In genomic region chr3:106029941-106030619, GRCh38 we compare ENCODE assay signal across 11 cellular contexts.
DNase-seq lines count a peak whose midpoint lies in the region; ATAC-seq, FAIRE-seq and TF ChIP-seq lines count a peak whose summit lies in the region.
"Had no signal": no experiment of that assay in that cellular context is flagged by ENCODE, and none has a peak within 500 bp of the region (broad histone marks: within the 10 kb centered on the region; RNA-seq: fewer than 3 reads in every experiment).

No MANE protein-coding gene starts in this region.

- TF ChIP-seq EP300 in K562 (IDR thresholded peaks at IDR 0.05; ENCODE audit: low read length): no peak

- no peak for TF ChIP-seq POLR2A in K562 (conservative IDR thresholded peaks at IDR 0.05)

- H3K79me2 ChIP-seq in ACC112 (ENCODE audit: control insufficient read depth, insufficient read depth, low read length, unreplicated experiment) (no peaks in the 10 kb centered on the region), K562 (ENCODE audit: control insufficient read depth, insufficient read depth, low read length) (no peaks in the 10 kb centered on the region)

- H3K4me1 ChIP-seq in ACC112 (ENCODE audit: control insufficient read depth, insufficient read depth, low read length, unreplicated experiment) (peaks cover 19% of the 10 kb centered on the region), K562 (replicated peaks in 1 of 2; ENCODE audit: control insufficient read depth in 2 of 2, insufficient read depth in 2 of 2, low read length in 2 of 2) (no peaks in the 10 kb centered on the region), foreskin keratinocyte (peaks cover 22% of the 10 kb centered on the region)

- POLR2A ChIA-PET in K562 (lab: Yijun Ruan, JAX): no interaction called here

- intact Hi-C loops in K562 (cut with micrococcal nuclease): no loop called here

- CTCF ChIA-PET in K562 (lab: Yijun Ruan, JAX; ENCODE audit: low intra/inter-chr PET ratio): no interaction called here

- TF ChIP-seq CTCF in K562 (IDR thresholded peaks at IDR 0.05 in 2 of 3, conservative IDR thresholded peaks at IDR 0.05 in 1 of 3; ENCODE audit: insufficient read depth in 2 of 3, low read depth in 1 of 3, low read length in 3 of 3): no peak
- no peak for TF ChIP-seq CTCF in foreskin keratinocyte (conservative IDR thresholded peaks at IDR 0.05)

- no peak overlapping the region for H3K4me2 ChIP-seq in K562 (ENCODE audit: insufficient read depth, low read length)

- DNase-seq in NCI-H460 (ENCODE audit: extremely low read depth, low read depth): peak; percentile 6
- DNase-seq in K562 (ENCODE audit: extremely low read depth in 1 of 4, low spot score in 3 of 4): no peak
- peak in 1 of 2 donors; percentile 40 for DNase-seq in foreskin keratinocyte
- DNase-seq in midbrain (lab: John Stamatoyannopoulos, UW): no peak
- no peak for DNase-seq in left lobe of liver (ENCODE audit: low spot score)
- DNase-seq in HUDEP-2 (lab: John Stamatoyannopoulos, UW; ENCODE audit: unreplicated experiment in 76 of 76): no peak
- DNase-seq: CD8-positive, alpha-beta memory T cell; Right ventricle myocardium superior had no signal

- no peak overlapping the region; the same call in 1 of the 2 replicates for H3K4me3 ChIP-seq in ACC112 (ENCODE audit: low read depth, low read length)
- H3K4me3 ChIP-seq in K562: no peak overlapping the region

- H3K27me3 ChIP-seq in ACC112 (ENCODE audit: insufficient read depth, low read length) (no peaks in the 10 kb centered on the region), K562 (ENCODE audit: control insufficient read depth in 2 of 2, insufficient read depth in 2 of 2, low read length in 2 of 2) (no peaks in the 10 kb centered on the region), foreskin keratinocyte (no peaks in the 10 kb centered on the region)

- no peaks in the 10 kb centered on the region for H4K20me1 ChIP-seq in K562 (replicated peaks; ENCODE audit: control insufficient read depth, insufficient read depth, low read length)

- H2AFZ ChIP-seq in ACC112 (ENCODE audit: low read length, unreplicated experiment) (no peak overlapping the region), K562 (ENCODE audit: low read depth, low read length) (no peak overlapping the region)

- WGBS in K562 (ENCODE audit: insufficient coverage, low coverage, missing lambda C conversion rate): 44% methylated on average over 4 of the region's 4 CpGs

- ATAC-seq in K562 (no peak), foreskin keratinocyte (peak; percentile 48), HG02870 (IDR thresholded peaks at IDR 0.05; ENCODE audit: unreplicated experiment) (no peak), left lobe of liver (no peak)

- TF ChIP-seq RAD21 in K562 (CRISPR knock-in tag; conservative IDR thresholded peaks at IDR 0.05 in 1 of 2, IDR thresholded peaks at IDR 0.05 in 1 of 2): no peak

- H3K27ac ChIP-seq in ACC112 (ENCODE audit: low read depth, low read length) (peak overlapping the region; percentile 74), K562 (ENCODE audit: extremely low read depth, low read depth, low read length) (no peak overlapping the region), foreskin keratinocyte (peak overlapping the region; percentile 32)

- FAIRE-seq in K562 (lab: Jason Lieb, UNC): no peak
- FAIRE-seq: H1 had no signal

- H3K9ac ChIP-seq in K562 (ENCODE audit: insufficient read depth in 1 of 2, low read depth in 2 of 2, low read length in 2 of 2): no peak overlapping the region

- H3K9me1 ChIP-seq in K562 (ENCODE audit: control insufficient read depth, insufficient read depth, low read length): no peaks in the 10 kb centered on the region

- in situ Hi-C loops in K562 (cut with MboI): no loop called here

- H3K36me3 ChIP-seq in ACC112 (ENCODE audit: insufficient read depth, low read length) (no peaks in the 10 kb centered on the region), K562 (ENCODE audit: control insufficient read depth, insufficient read depth, low read length) (no peaks in the 10 kb centered on the region)

- no TSS peak for BruUV-seq in K562 (replicated peaks; lab: Mats Ljungman, UMichigan)

- H3K9me3 ChIP-seq in K562 (replicated peaks; ENCODE audit: control insufficient read depth, insufficient read depth, low read depth, low read length): no peaks in the 10 kb centered on the region

TF ChIP-seq in K562, 482 proteins besides CTCF, POLR2A, EP300 and RAD21:
- TF ChIP-seq SRSF9 (IDR thresholded peaks at IDR 0.05; ENCODE audit: borderline replicate concordance, low read depth, low read length) (no peak), RBFOX2 (IDR thresholded peaks at IDR 0.05; ENCODE audit: low read depth, low read length) (no peak), NONO (IDR thresholded peaks at IDR 0.05; ENCODE audit: low read depth in 2 of 2, low read length in 1 of 2) (no peak), GABPB1 (CRISPR knock-in tag; IDR thresholded peaks at IDR 0.05) (no peak), MTA1 (IDR thresholded peaks at IDR 0.05; ENCODE audit: borderline replicate concordance) (no peak), NFE2 (IDR thresholded peaks at IDR 0.05; ENCODE audit: low read depth) (peak; percentile 49; the same call in 1 of the 2 replicates), ARHGAP35 (IDR thresholded peaks at IDR 0.05; ENCODE audit: partially characterized antibody) (no peak), SMC3 (conservative IDR thresholded peaks at IDR 0.05; ENCODE audit: insufficient read depth, low read depth, low read length) (no peak), ASH1L (IDR thresholded peaks at IDR 0.05; ENCODE audit: borderline replicate concordance, low read depth, partially characterized antibody) (no peak), ZNF316 (IDR thresholded peaks at IDR 0.05) (0 out of 2 replicates have a peak, but pooled peaks have one; percentile 7)
- TF ChIP-seq, protein P1, sequence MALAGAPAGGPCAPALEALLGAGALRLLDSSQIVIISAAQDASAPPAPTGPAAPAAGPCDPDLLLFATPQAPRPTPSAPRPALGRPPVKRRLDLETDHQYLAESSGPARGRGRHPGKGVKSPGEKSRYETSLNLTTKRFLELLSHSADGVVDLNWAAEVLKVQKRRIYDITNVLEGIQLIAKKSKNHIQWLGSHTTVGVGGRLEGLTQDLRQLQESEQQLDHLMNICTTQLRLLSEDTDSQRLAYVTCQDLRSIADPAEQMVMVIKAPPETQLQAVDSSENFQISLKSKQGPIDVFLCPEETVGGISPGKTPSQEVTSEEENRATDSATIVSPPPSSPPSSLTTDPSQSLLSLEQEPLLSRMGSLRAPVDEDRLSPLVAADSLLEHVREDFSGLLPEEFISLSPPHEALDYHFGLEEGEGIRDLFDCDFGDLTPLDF (CRISPR knock-in tag; IDR thresholded peaks at IDR 0.05): no peak
